Comparison of ENCODE assay signal across 9 cellular contexts in genomic region chr1:154847891-154848290, GRCh38.
A peak's percentile ranks its signal among the peaks of the same experiment; 100 is the strongest.
DNase-seq lines count a peak whose midpoint lies in the region; TF ChIP-seq lines count a peak whose summit lies in the region.
"Had no signal": no experiment of that assay in that cellular context is flagged by ENCODE, and none has a peak within 500 bp of the region (broad histone marks: within the 10 kb centered on the region; RNA-seq: fewer than 3 reads in every experiment).

No MANE protein-coding gene starts in this region.

- H3K9ac ChIP-seq in stomach smooth muscle (ENCODE audit: low read length in 2 of 2) = no peak overlapping the region

- DNase-seq in NCI-H345 treated with DMSO at 0.1 percent for 48 hours (lab: John Stamatoyannopoulos, UW; ENCODE audit: unreplicated experiment) (peak; percentile 91), fibroblast of the conjunctiva (ENCODE audit: low read depth) (peak; percentile 8), GM13976 (ENCODE audit: low spot score) (no peak), GM03348 (ENCODE audit: low spot score) (no peak)
- no peak for DNase-seq in activated CD4-positive, alpha-beta T cell treated with anti-CD3 and anti-CD28 coated beads for 1 hour
- DNase-seq: NCI-H1930 had no signal

- H3K9me3 ChIP-seq in HEK293 (ENCODE audit: control insufficient read depth, insufficient read depth, low read depth, low read length) (no peaks in the 10 kb centered on the region), stomach smooth muscle (ENCODE audit: control insufficient read depth in 2 of 2, low read length in 2 of 2) (no peaks in the 10 kb centered on the region)
- H3K9me3 ChIP-seq: SJSA1 had no signal

- H3K4me1 ChIP-seq in HEK293 (ENCODE audit: control insufficient read depth, insufficient read depth, low read length) (no peaks in the 10 kb centered on the region), stomach smooth muscle (ENCODE audit: control insufficient read depth, insufficient read depth, low read length) (peaks cover 21% of the 10 kb centered on the region)
- H3K4me1 ChIP-seq: SJSA1 had no signal

- POLR2A ChIA-PET in HEK293 (lab: Yijun Ruan, JAX) = no interaction called here

- H3K4me3 ChIP-seq in HEK293 (ENCODE audit: low read depth, low read length) (no peak overlapping the region), stomach smooth muscle (ENCODE audit: low read length in 2 of 2) (peak overlapping the region; percentile 36 to 44)
- H3K4me3 ChIP-seq: SJSA1 had no signal

- in situ Hi-C loops in GM13976 (cut with MboI; ENCODE audit: low sequenced_read_pairs, unreplicated experiment) = no loop called here

- no peaks in the 10 kb centered on the region for H3K36me3 ChIP-seq in HEK293 (ENCODE audit: control insufficient read depth in 2 of 2, insufficient read depth in 1 of 2, low read length in 2 of 2)
- no peaks in the 10 kb centered on the region for H3K36me3 ChIP-seq in stomach smooth muscle (ENCODE audit: control insufficient read depth in 2 of 2, insufficient read depth in 2 of 2, low read length in 2 of 2)
- H3K36me3 ChIP-seq: SJSA1 had no signal

- TF ChIP-seq CTCF in HEK293 (tag by site-specific recombination; IDR thresholded peaks at IDR 0.05) = no peak
- no peak for TF ChIP-seq CTCF in GM13976 (IDR thresholded peaks at IDR 0.05; ENCODE audit: borderline replicate concordance, control extremely low read depth, extremely low read depth, insufficient read depth, missing control alignments)

- CTCF ChIA-PET in HEK293 (lab: Yijun Ruan, JAX) = interaction anchor here (0.7 to 3.3 kb wide), 2 partner anchors 15 to 31 kb away, joined by 3 to 12 read pairs; no protein-coding TSS in a partner anchor

- H3K27ac ChIP-seq in HEK293 (ENCODE audit: extremely low read depth, low read depth, low read length) (no peak overlapping the region), stomach smooth muscle (ENCODE audit: low read length) (no peak overlapping the region)
- H3K27ac ChIP-seq: SJSA1 had no signal

- peaks cover 0 to 2% of the 10 kb centered on the region in 2 donors for H3K27me3 ChIP-seq in stomach smooth muscle (ENCODE audit: control insufficient read depth in 1 of 2, insufficient read depth in 2 of 2, low read length in 2 of 2)

TF ChIP-seq in HEK293, 187 proteins besides CTCF, POLR2A, EP300 and RAD21:
- peak; percentile 84 for TF ChIP-seq PRDM10 (tag by site-specific recombination; IDR thresholded peaks at IDR 0.05)
- no peak for TF ChIP-seq ZNF514 (tag by site-specific recombination; IDR thresholded peaks at IDR 0.05)

Comparison
In these comparisons a context has a peak if more than half of its experiments do, and no peak if none do; other contexts are left out.
1. DNase-seq: peak in NCI-H345 treated with DMSO at 0.1 percent for 48 hours (single experiment) and fibroblast of the conjunctiva (single experiment); none in GM13976 (single experiment), activated CD4-positive, alpha-beta T cell treated with anti-CD3 and anti-CD28 coated beads for 1 hour (single experiment) and GM03348 (single experiment).